In genomic region chr12:130162771-130163460, GRCh38 we compare ENCODE assay signal across 12 cellular contexts. TPM values are rescaled to one million over a fixed set of nuclear protein-coding genes. Genes with fewer than 3 reads are reported as not detected.
DNase-seq lines count a peak whose midpoint lies in the region; ATAC-seq and TF ChIP-seq lines count a peak whose summit lies in the region.
"Had no signal": no experiment of that assay in that cellular context is flagged by ENCODE, and none has a peak within 500 bp of the region (broad histone marks: within the 10 kb centered on the region; RNA-seq: fewer than 3 reads in every experiment).

No MANE protein-coding gene starts in this region.

- H3K27me3 Mint-ChIP-seq in activated T-cell treated with anti-CD3 and anti-CD28 coated beads, Interleukin-2, amount 50 U/mL, for 24 hours: peaks cover 56% of the 10 kb centered on the region

- H3K4me1 Mint-ChIP-seq in activated T-cell treated with anti-CD3 and anti-CD28 coated beads, Interleukin-2, amount 50 U/mL, for 24 hours (ENCODE audit: low read depth): peaks cover 5% of the 10 kb centered on the region

- H3K27ac Mint-ChIP-seq in activated T-cell treated with anti-CD3 and anti-CD28 coated beads, Interleukin-2, amount 50 U/mL, for 24 hours: peak overlapping the region; percentile 64

- H3K27me3 ChIP-seq in transverse colon (peaks cover 84% of the 10 kb centered on the region), gastroesophageal sphincter (peaks cover 91% of the 10 kb centered on the region)

- H3K9me3 Mint-ChIP-seq in activated T-cell treated with anti-CD3 and anti-CD28 coated beads, Interleukin-2, amount 50 U/mL, for 24 hours: no peaks in the 10 kb centered on the region

- H3K9me3 ChIP-seq in mucosa of descending colon (no peaks in the 10 kb centered on the region), transverse colon (no peaks in the 10 kb centered on the region), gastroesophageal sphincter (no peaks in the 10 kb centered on the region)

- 45% methylated on average over 34 of the region's 73 CpGs; no CpG with 5 or more reads in 1 of the 2 donors for WGBS in transverse colon (ENCODE audit: low coverage in 1 of 2), 2 donors
- WGBS in gastroesophageal sphincter (ENCODE audit: low coverage in 1 of 2), 2 donors: 0% methylated on average over 1 of the region's 73 CpGs; no CpG with 5 or more reads in 1 of the 2 donors

- TF ChIP-seq POLR2A in transverse colon (IDR thresholded peaks at IDR 0.05): no peak
- TF ChIP-seq POLR2A in gastroesophageal sphincter (IDR thresholded peaks at IDR 0.05): no peak

- peak overlapping the region; percentile 43 for H3K4me3 Mint-ChIP-seq in activated T-cell treated with anti-CD3 and anti-CD28 coated beads, Interleukin-2, amount 50 U/mL, for 24 hours

- no peaks in the 10 kb centered on the region for H3K36me3 Mint-ChIP-seq in activated T-cell treated with anti-CD3 and anti-CD28 coated beads, Interleukin-2, amount 50 U/mL, for 24 hours (ENCODE audit: low read depth)

- H3K4me1 ChIP-seq in mucosa of descending colon (ENCODE audit: low read depth) (no peaks in the 10 kb centered on the region), transverse colon (peaks cover 0 to 20% (median 9%) of the 10 kb centered on the region in 4 donors), gastroesophageal sphincter (peaks cover 0 to 35% (median 9%) of the 10 kb centered on the region in 3 donors)

- intact Hi-C loops in mucosa of descending colon (cut with DNase I, micrococcal nuclease) (no loop called here), transverse colon (cut with DNase I; ENCODE audit: low total_unique reads) (no loop called here)

- TF ChIP-seq CTCF in coronary artery (IDR thresholded peaks at IDR 0.05): no peak
- no peak for TF ChIP-seq CTCF in mucosa of descending colon (IDR thresholded peaks at IDR 0.05)
- no peak for TF ChIP-seq CTCF in transverse colon (IDR thresholded peaks at IDR 0.05)
- TF ChIP-seq CTCF in gastroesophageal sphincter (IDR thresholded peaks at IDR 0.05): no peak

- peak overlapping the region; percentile 69 for H3K4me3 ChIP-seq in coronary artery
- H3K4me3 ChIP-seq in mucosa of descending colon: no peak overlapping the region
- H3K4me3 ChIP-seq in transverse colon: peak overlapping the region in 3 of 4 donors; percentile 21 to 49 (median 29)
- H3K4me3 ChIP-seq in gastroesophageal sphincter: peak overlapping the region in 1 of 2 donors; percentile 52

- DNase-seq in activated T-cell treated with anti-CD3 and anti-CD28 coated beads, Interleukin-2, amount 50 U/mL, for 24 hours: no peak
- DNase-seq in activated T-cell treated with anti-CD3 and anti-CD28 coated beads, Interleukin-2, amount 50 U/mL, for 1 hour: no peak
- DNase-seq in coronary artery (ENCODE audit: low spot score) (no peak), mucosa of descending colon (no peak), transverse colon (no peak), SHP77 (lab: John Stamatoyannopoulos, UW) (no peak), SW 1271 (lab: John Stamatoyannopoulos, UW) (no peak)
- DNase-seq: effector memory CD4-positive, alpha-beta T cell; NCI-H1092 had no signal

- ATAC-seq in mucosa of descending colon (peak; percentile 17), gastroesophageal sphincter (no peak)

- TF ChIP-seq EP300 in transverse colon (IDR thresholded peaks at IDR 0.05; ENCODE audit: low read depth) (no peak), gastroesophageal sphincter (IDR thresholded peaks at IDR 0.05) (no peak)

- in situ Hi-C loops in transverse colon (cut with MboI; ENCODE audit: low pct_ligation_motif_present in 1 of 4, low pct_unique_long_range_greater_than_20kb in 1 of 4, low sequenced_read_pairs in 3 of 4): no loop called here

- H3K36me3 ChIP-seq in mucosa of descending colon (ENCODE audit: low read depth) (no peaks in the 10 kb centered on the region), transverse colon (no peaks in the 10 kb centered on the region), gastroesophageal sphincter (no peaks in the 10 kb centered on the region)

- H3K27ac ChIP-seq in coronary artery (no peak overlapping the region), transverse colon (no peak overlapping the region), gastroesophageal sphincter (peak overlapping the region in 1 of 4 donors; percentile 44)
- H3K27ac ChIP-seq: C4-2B had no signal

RNA-seq across cellular contexts. Expression of gene FZD10, which starts 0.7 kb away (rescaled TPM):
- total RNA-seq in mucosa of descending colon: under 1 TPM; 0.14 to 0.48 (median 0.35) TPM
- under 1 TPM in 2 of 4 donors, not detected in 2; 0.32 to 0.68 TPM for total RNA-seq in transverse colon
- total RNA-seq in gastroesophageal sphincter: 1 to 10 TPM in 2 of 4 donors, under 1 TPM in 1, not detected in 1; 0.94 to 1.6 (median 1.1) TPM
- total RNA-seq: RPMI7951 had no signal
